ENCODE assay signal across 10 cellular contexts in genomic region chr1:84582802-84583587, GRCh38. TPM values are rescaled to one million over a fixed set of nuclear protein-coding genes. Genes with fewer than 3 reads are reported as not detected.
DNase-seq lines count a peak whose midpoint lies in the region; ATAC-seq, FAIRE-seq and TF ChIP-seq lines count a peak whose summit lies in the region.
"Had no signal": no experiment of that assay in that cellular context is flagged by ENCODE, and none has a peak within 500 bp of the region (broad histone marks: within the 10 kb centered on the region; RNA-seq: fewer than 3 reads in every experiment).

No MANE protein-coding gene starts in this region.

- TF ChIP-seq POLR2A in GM12891 (IDR thresholded peaks at IDR 0.05; ENCODE audit: low read depth, low read length) (no peak), prostate gland (IDR thresholded peaks at IDR 0.05) (no peak)

- H3K4me1 ChIP-seq in SJCRH30 (0 out of 2 replicates have a peak, but pooled peaks cover 2% of the 10 kb centered on the region), prostate gland (replicated peaks) (no peaks in the 10 kb centered on the region)

- intact Hi-C loops in prostate gland (cut with DNase I) = no loop called here

- H3K36me3 ChIP-seq in SJCRH30 (no peaks in the 10 kb centered on the region), prostate gland (no peaks in the 10 kb centered on the region)

- WGBS in prostate gland = 77% methylated on average over 7 of the region's 7 CpGs

- FAIRE-seq in GM12891 (lab: Jason Lieb, UNC) = no peak

- H3K4me3 ChIP-seq in SJCRH30 = peak overlapping the region; percentile 34
- H3K4me3 ChIP-seq in prostate gland = no peak overlapping the region

- H3K27me3 ChIP-seq in SJCRH30 = no peaks in the 10 kb centered on the region
- no peaks in the 10 kb centered on the region for H3K27me3 ChIP-seq in prostate gland (replicated peaks; ENCODE audit: insufficient read depth)

- H3K9me3 ChIP-seq in SJCRH30 (replicated peaks) (no peaks in the 10 kb centered on the region), prostate gland (no peaks in the 10 kb centered on the region)

- DNase-seq in GM12891 (ENCODE audit: insufficient read length, low spot score) = no peak
- peak; percentile 64 to 78 for DNase-seq in SJCRH30
- DNase-seq in kidney glomerular epithelial cell (lab: John Stamatoyannopoulos, UW) = peak; percentile 2
- DNase-seq in effector CD4-positive, alpha-beta T cell = no peak
- DNase-seq in activated CD8-positive, alpha-beta memory T cell treated with anti-CD3 and anti-CD28 coated beads, Interleukin-2, amount 50 U/mL, for 48 hours = no peak
- no peak for DNase-seq in prostate gland (ENCODE audit: low spot score)
- DNase-seq: occipital lobe had no signal

- H3K27ac ChIP-seq in SJCRH30 (peak overlapping the region; percentile 30; the same call in 1 of the 2 replicates), prostate gland (no peak overlapping the region)

- no peak for TF ChIP-seq CTCF in prostate gland (IDR thresholded peaks at IDR 0.05)

- peak; percentile 63 for ATAC-seq in HG03378 (IDR thresholded peaks at IDR 0.05; ENCODE audit: unreplicated experiment)
- no peak for ATAC-seq in HG02840 (IDR thresholded peaks at IDR 0.05; ENCODE audit: low FRiP score, unreplicated experiment)
- ATAC-seq: activated CD4-positive, CD25-positive, alpha-beta regulatory T cell treated with anti-CD3 and anti-CD28 coated beads, Interleukin-2, amount 50 U/mL, for 24 hours had no signal

TF ChIP-seq in GM12891, 5 proteins besides CTCF, POLR2A, EP300 and RAD21:
- TF ChIP-seq POLR2AphosphoS5 (IDR thresholded peaks at IDR 0.05; ENCODE audit: low read depth, low read length) (no peak), TAF1 (IDR thresholded peaks at IDR 0.05; ENCODE audit: low read depth, low read length) (no peak), POU2F2 (IDR thresholded peaks at IDR 0.05; ENCODE audit: low read depth, low read length) (peak; percentile 58; the same call in 1 of the 2 replicates)

RNA-seq across cellular contexts. Expression of gene CTBS, which starts 8.8 kb away (rescaled TPM):
- polyA plus RNA-seq in GM12891 (2012; ENCODE audit: low read depth, missing spikeins) = 6.8 TPM
- 4.6 and 5.3 TPM in 2 replicates for total RNA-seq in SJCRH30 (2014; rRNA removed; shearing (Covaris generic))
- total RNA-seq in prostate gland = 10 to 100 TPM; 15.1 to 45.5 TPM

Comparison
In these comparisons a context has a peak if more than half of its experiments do, and no peak if none do; other contexts are left out.
1. DNase-seq: peak in SJCRH30 (2 of 2) and kidney glomerular epithelial cell (single experiment); none in GM12891 (single experiment), effector CD4-positive, alpha-beta T cell (single experiment), activated CD8-positive, alpha-beta memory T cell treated with anti-CD3 and anti-CD28 coated beads, Interleukin-2, amount 50 U/mL, for 48 hours (single experiment) and prostate gland (single experiment).